ENCODE assay signal across 14 cellular contexts in the genomic region with DNA sequence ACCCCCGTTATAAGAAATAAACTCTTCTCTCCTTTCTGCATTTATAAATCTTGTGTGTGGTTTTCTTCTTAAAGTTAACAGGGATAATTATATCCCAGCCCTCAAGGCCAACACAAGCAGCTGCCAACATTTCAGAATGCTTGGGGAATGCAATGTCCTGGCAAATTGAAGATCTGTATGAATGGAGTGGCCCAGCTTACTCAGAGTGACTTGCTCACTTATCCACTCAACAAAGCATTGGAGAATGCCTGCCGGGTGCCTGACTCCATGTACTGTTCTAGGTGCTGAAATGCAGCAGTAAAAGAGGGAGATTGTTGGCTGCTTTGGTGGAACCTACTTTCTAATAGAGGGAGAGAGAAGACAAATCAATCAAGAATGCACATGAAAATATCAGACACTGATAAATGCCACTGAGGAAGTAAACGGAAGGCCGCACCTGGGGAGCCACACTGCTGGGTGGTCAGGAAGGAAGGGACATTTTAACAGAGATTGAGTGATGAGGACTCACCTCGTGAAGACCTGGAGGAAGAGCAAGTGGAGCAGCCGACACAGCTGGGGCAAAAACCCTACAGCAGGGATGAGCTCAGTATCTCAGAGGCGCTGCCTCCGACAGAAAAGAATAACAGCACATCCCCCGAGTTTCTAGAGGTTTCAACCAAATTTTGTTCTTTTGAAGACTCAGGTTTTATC.
"Had no signal": no experiment of that assay in that cellular context is flagged by ENCODE, and none has a peak within 500 bp of the region (broad histone marks: within the 10 kb centered on the region; RNA-seq: fewer than 3 reads in every experiment).

No MANE protein-coding gene starts in this region.

- H3K9me3 Mint-ChIP-seq: activated naive CD4-positive, alpha-beta T cell treated with anti-CD3 and anti-CD28 coated beads, Interleukin-2, amount 50 U/mL, for 72 hours had no signal

- H3K4me3 ChIP-seq: body of pancreas, lower lobe of right lung, tibial nerve had no signal

- H3K4me1 ChIP-seq: lower lobe of right lung had no signal

- H3K27me3 ChIP-seq: body of pancreas, tibial nerve had no signal

- H3K36me3 Mint-ChIP-seq: activated naive CD4-positive, alpha-beta T cell treated with anti-CD3 and anti-CD28 coated beads, Interleukin-2, amount 50 U/mL, for 72 hours had no signal

- H3K9me3 ChIP-seq: body of pancreas, lower lobe of right lung, tibial nerve had no signal

- H3K27ac ChIP-seq: body of pancreas, lower lobe of right lung, tibial nerve had no signal

- H3K27ac Mint-ChIP-seq: nephron had no signal

- ATAC-seq: activated naive CD4-positive, alpha-beta T cell treated with anti-CD3 and anti-CD28 coated beads, Interleukin-2, amount 50 U/mL, for 72 hours; body of pancreas; lower lobe of right lung had no signal

- H3K36me3 ChIP-seq: lower lobe of right lung, tibial nerve had no signal

- DNase-seq: activated CD4-positive, alpha-beta T cell treated with anti-CD3 and anti-CD28 coated beads for 48 hours; activated CD4-positive, CD25-positive, alpha-beta regulatory T cell; activated gamma-delta T cell treated with Interleukin-2 at 50 U/mL for 16 hours; body of pancreas; central memory CD4-positive, alpha-beta T cell; lower lobe of right lung; stimulated activated CD4-positive, alpha-beta T cell treated with anti-CD3 and anti-CD28 coated beads, Interleukin-12 subunit alpha, Interleukin-12 subunit beta, amount 100 ng/mL, for 4 hours; stimulated activated CD4-positive, alpha-beta T cell treated with anti-CD3 and anti-CD28 coated beads, Interleukin-1b, Interleukin-23, amount 100 ng/mL, for 48 hours; stimulated activated CD8-positive, alpha-beta memory T cell treated with anti-CD3 and anti-CD28 coated beads, Interleukin-4, amount 100 ng/mL, for 48 hours; stimulated activated naive CD4-positive, alpha-beta T cell; T1000 had no signal

- H3K4me3 Mint-ChIP-seq: nephron had no signal
